ENCODE assay signal across 9 cellular contexts in genomic region chr7:37925620-37926019, GRCh38. TPM values are rescaled to one million over a fixed set of nuclear protein-coding genes. Genes with fewer than 3 reads are reported as not detected.
"Had no signal": no experiment of that assay in that cellular context is flagged by ENCODE, and none has a peak within 500 bp of the region (broad histone marks: within the 10 kb centered on the region; RNA-seq: fewer than 3 reads in every experiment).

No MANE protein-coding gene starts in this region.

- H3K4me3 ChIP-seq: GM23248, HAP-1, K562 had no signal

- H3K4me1 ChIP-seq: HAP-1 had no signal

- H3K36me3 ChIP-seq: HAP-1 had no signal

- DNase-seq: GM23248, GOT3, H7, IMR-90, KG1 had no signal

- H2AFZ ChIP-seq: GM23248 had no signal

- ATAC-seq: HCT116, K562 had no signal

- H3K27ac ChIP-seq: GM23248 had no signal

- H3K9ac ChIP-seq: GM23248 had no signal

- H3K9me3 ChIP-seq: HAP-1 had no signal

RNA-seq across cellular contexts. Expression of gene EPDR1, which starts 5.2 kb away (rescaled TPM):
- total RNA-seq: HT-29 had no signal

RNA-seq across cellular contexts. Expression of gene SFRP4, which starts 9.0 kb away (rescaled TPM):
- total RNA-seq: H7, HT-29, IMR-90, K562 had no signal
